In the genomic region with DNA sequence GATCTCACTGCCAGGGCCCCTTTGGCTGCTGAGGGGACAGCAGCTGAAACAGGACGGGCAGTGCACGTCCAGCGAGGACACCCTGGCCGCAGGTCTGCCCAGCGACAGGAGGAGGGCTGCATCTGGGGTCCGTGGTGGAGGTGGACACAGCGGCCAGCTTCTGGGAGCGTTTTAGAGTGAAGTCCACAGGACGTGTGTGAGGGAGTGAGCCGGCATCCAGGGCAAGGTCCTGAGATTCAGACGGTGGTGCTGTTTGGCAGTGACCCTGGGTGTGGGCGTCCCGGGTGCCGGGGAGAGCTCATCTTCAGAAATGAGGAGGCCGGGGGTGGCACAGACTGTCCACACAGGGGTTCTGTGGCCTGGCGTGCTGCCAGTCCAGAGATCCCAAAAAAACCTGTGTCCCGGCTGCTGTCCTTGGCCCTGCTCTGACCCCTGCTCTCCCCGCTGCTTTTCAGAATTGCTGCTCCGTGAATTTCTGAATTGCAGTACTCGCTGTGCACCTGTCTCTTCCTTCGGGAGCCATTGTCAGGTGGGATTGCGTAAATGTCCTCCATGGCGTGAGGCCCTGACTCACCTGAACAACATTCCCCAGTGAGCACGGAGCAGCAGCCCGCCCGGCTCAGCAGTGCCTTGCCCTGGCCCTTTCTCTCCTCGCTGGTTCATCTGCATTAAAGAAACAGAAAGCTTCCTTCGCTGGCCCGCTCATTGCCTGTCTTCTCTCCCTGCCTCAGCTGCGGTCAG, we compare ENCODE assay signal across 1 cellular context.
TF ChIP-seq lines count a peak whose summit lies in the region.

No MANE protein-coding gene starts in this region.

TF ChIP-seq in H1, 55 proteins besides CTCF, POLR2A, EP300 and RAD21:
- peak; percentile 69 for TF ChIP-seq CEBPB (IDR thresholded peaks at IDR 0.05; ENCODE audit: low read depth, low read length)
- no peak for TF ChIP-seq KDM1A (IDR thresholded peaks at IDR 0.05; ENCODE audit: borderline replicate concordance, low read length)
- TF ChIP-seq POLR2AphosphoS5 (IDR thresholded peaks at IDR 0.05; ENCODE audit: low read depth, low read length): no peak
- no peak for TF ChIP-seq RXRA (IDR thresholded peaks at IDR 0.05; ENCODE audit: insufficient read depth, low read depth, low read length)
- TF ChIP-seq CHD2 (IDR thresholded peaks at IDR 0.05; ENCODE audit: low read length): no peak
